Comparison of ENCODE assay signal across 25 cellular contexts in genomic region chr9:102054811-102055210, GRCh38.
"Had no signal": no experiment of that assay in that cellular context is flagged by ENCODE, and none has a peak within 500 bp of the region (broad histone marks: within the 10 kb centered on the region; RNA-seq: fewer than 3 reads in every experiment).

No MANE protein-coding gene starts in this region.

- FAIRE-seq: endothelial cell of umbilical vein, islet of Langerhans, pancreas had no signal

- H3K9me3 ChIP-seq: left ventricle myocardium inferior, pancreas, prostate gland, testis, tibial nerve had no signal

- H3K4me1 ChIP-seq: heart left ventricle, left ventricle myocardium inferior, pancreas, prostate gland, testis, tibial nerve had no signal

- H3K4me3 ChIP-seq: coronary artery, heart left ventricle, left ventricle myocardium inferior, lung, pancreas, prostate gland, testis, tibial nerve had no signal

- ATAC-seq: heart left ventricle; left cardiac atrium; pancreas; sciatic nerve; stimulated activated naive B cell treated with anti-CD40 and anti-IgM and Interleukin-4, amounts not matched to agents 10 μg/mL and 1 μg/mL and 100 μg/mL, for 72 hours; stimulated activated naive CD8-positive, alpha-beta T cell treated with anti-CD3 and anti-CD28 coated beads, Interleukin-15, amount 100 ng/mL, for 72 hours had no signal

- DNase-seq: effector CD4-positive, alpha-beta T cell; endodermal cell; foreskin melanocyte; heart left ventricle; hypothalamus; left cardiac atrium; left ventricle myocardium inferior; mesenchymal stem cell; midbrain; naive B cell; occipital lobe; pancreas; retina; stimulated activated CD4-positive, alpha-beta T cell treated with anti-CD3 and anti-CD28 coated beads, Interleukin-2, amount 100 ng/mL, for 24 hours; stimulated activated CD4-positive, alpha-beta T cell treated with anti-CD3 and anti-CD28 coated beads, Interleukin-4, amount 100 ng/mL, for 4 hours; stimulated activated naive B cell treated with anti-CD40 and anti-IgM and Interleukin-4, amounts not matched to agents 10 μg/mL and 1 μg/mL and 100 μg/mL, for 72 hours; stimulated activated naive CD8-positive, alpha-beta T cell treated with anti-CD3 and anti-CD28 coated beads, Interleukin-15, amount 100 ng/mL, for 72 hours; testis had no signal

- H3K27ac ChIP-seq: coronary artery, heart left ventricle, left ventricle myocardium inferior, pancreas, prostate gland, testis, tibial nerve had no signal

- H3K36me3 ChIP-seq: heart left ventricle, left ventricle myocardium inferior, pancreas, prostate gland, tibial nerve had no signal

- H3K27me3 ChIP-seq: heart left ventricle, pancreas, testis, tibial nerve had no signal
